Comparison of ENCODE assay signal across 23 cellular contexts in genomic region chr5:60492958-60493357, GRCh38.
DNase-seq lines count a peak whose midpoint lies in the region; ATAC-seq, FAIRE-seq and TF ChIP-seq lines count a peak whose summit lies in the region.
"Had no signal": no experiment of that assay in that cellular context is flagged by ENCODE, and none has a peak within 500 bp of the region (broad histone marks: within the 10 kb centered on the region; RNA-seq: fewer than 3 reads in every experiment).

No MANE protein-coding gene starts in this region.

- peak overlapping the region; percentile 41 for H3K4me2 ChIP-seq in A549
- no peak overlapping the region for H3K4me2 ChIP-seq in K562 (ENCODE audit: insufficient read depth, low read length)
- peak overlapping the region; percentile 45 for H3K4me2 ChIP-seq in keratinocyte (ENCODE audit: control insufficient read depth, extremely low read depth, insufficient read depth, low read depth, low read length)

- H3K4me1 ChIP-seq in A549 (peaks cover 82% of the 10 kb centered on the region), K562 (replicated peaks in 1 of 2; ENCODE audit: control insufficient read depth in 2 of 2, insufficient read depth in 2 of 2, low read length in 2 of 2) (no peaks in the 10 kb centered on the region), keratinocyte (ENCODE audit: control insufficient read depth, extremely low read depth, insufficient read depth, low read length) (peaks cover 30% of the 10 kb centered on the region)
- H3K4me1 ChIP-seq: Peyer's patch, upper lobe of right lung had no signal

- POLR2A ChIA-PET in A549 (lab: Yijun Ruan, JAX) (no interaction called here), K562 (lab: Yijun Ruan, JAX) (no interaction called here)

- FAIRE-seq in A549 (lab: Jason Lieb, UNC) (peak; percentile 49), HTR-8/SVneo (lab: Jason Lieb, UNC) (no peak), K562 (lab: Jason Lieb, UNC) (peak; percentile 29), keratinocyte (lab: Jason Lieb, UNC) (peak; percentile 53)
- FAIRE-seq: frontal cortex, TTC549 had no signal

- H3K9me3 ChIP-seq in A549, result no peaks in the 10 kb centered on the region
- H3K9me3 ChIP-seq in K562 (replicated peaks; ENCODE audit: control insufficient read depth, insufficient read depth, low read depth, low read length), result no peaks in the 10 kb centered on the region
- no peaks in the 10 kb centered on the region for H3K9me3 ChIP-seq in keratinocyte (ENCODE audit: control insufficient read depth, low read depth, low read length)
- H3K9me3 ChIP-seq: Peyer's patch, upper lobe of right lung had no signal

- TF ChIP-seq RAD21 in A549 (conservative IDR thresholded peaks at IDR 0.05 in 1 of 2, IDR thresholded peaks at IDR 0.05 in 1 of 2) (peak; percentile 10 to 27; a peak in 1 of 5 replicates), K562 (CRISPR knock-in tag; conservative IDR thresholded peaks at IDR 0.05 in 1 of 2, IDR thresholded peaks at IDR 0.05 in 1 of 2) (no peak)

- peak; percentile 84 to 87 for ATAC-seq in A549
- no peak for ATAC-seq in K562
- ATAC-seq in GM18907 (IDR thresholded peaks at IDR 0.05; ENCODE audit: unreplicated experiment), result no peak
- no peak for ATAC-seq in GM21447 (IDR thresholded peaks at IDR 0.05; ENCODE audit: unreplicated experiment)
- ATAC-seq: left lobe of liver; right cardiac atrium; stimulated activated naive CD8-positive, alpha-beta T cell treated with anti-CD3 and anti-CD28 coated beads, Interleukin-15, Interleukin-2, amounts not matched to agents 100 U/mL and 50 U/mL, for 24 hours; upper lobe of right lung had no signal

- H2AFZ ChIP-seq in K562 (ENCODE audit: low read depth, low read length), result no peak overlapping the region
- H2AFZ ChIP-seq in keratinocyte (ENCODE audit: control insufficient read depth, low read length), result no peak overlapping the region

- no peaks in the 10 kb centered on the region for H4K20me1 ChIP-seq in K562 (replicated peaks; ENCODE audit: control insufficient read depth, insufficient read depth, low read length)
- no peaks in the 10 kb centered on the region for H4K20me1 ChIP-seq in keratinocyte (ENCODE audit: control insufficient read depth, extremely low read depth, insufficient read depth, low read length)

- intact Hi-C loops in K562 (cut with micrococcal nuclease) (no loop called here), head of caudate nucleus (cut with DNase I) (no loop called here)

- H3K79me2 ChIP-seq in K562 (ENCODE audit: control insufficient read depth, insufficient read depth, low read length) (no peaks in the 10 kb centered on the region), keratinocyte (ENCODE audit: control insufficient read depth, insufficient read depth, low read length) (no peaks in the 10 kb centered on the region)

- TF ChIP-seq POLR2A in A549 (IDR thresholded peaks at IDR 0.05; ENCODE audit: low read length), result no peak
- TF ChIP-seq POLR2A in K562 (conservative IDR thresholded peaks at IDR 0.05), result no peak

- TF ChIP-seq CTCF in A549 (IDR thresholded peaks at IDR 0.05) (no peak), K562 (IDR thresholded peaks at IDR 0.05 in 2 of 3, conservative IDR thresholded peaks at IDR 0.05 in 1 of 3; ENCODE audit: insufficient read depth in 2 of 3, low read depth in 1 of 3, low read length in 3 of 3) (no peak), keratinocyte (optimal IDR thresholded peaks at IDR 0.05 in 1 of 3, IDR thresholded peaks at IDR 0.05 in 1 of 3, conservative IDR thresholded peaks at IDR 0.05 in 1 of 3; ENCODE audit: extremely low read depth in 1 of 3, insufficient read depth in 2 of 3, low read length in 3 of 3) (no peak)

- H3K4me3 ChIP-seq in A549, result no peak overlapping the region
- H3K4me3 ChIP-seq in K562, result no peak overlapping the region
- no peak overlapping the region for H3K4me3 ChIP-seq in keratinocyte (ENCODE audit: control insufficient read depth in 2 of 3, extremely low read depth in 1 of 3, insufficient read depth in 2 of 3, low read depth in 1 of 3, low read length in 3 of 3)
- H3K4me3 ChIP-seq: Peyer's patch, upper lobe of right lung had no signal

- TF ChIP-seq EP300 in A549 (IDR thresholded peaks at IDR 0.05), result peak; percentile 66 to 77; a peak in 3 of 5 replicates
- TF ChIP-seq EP300 in K562 (IDR thresholded peaks at IDR 0.05; ENCODE audit: low read length), result no peak

- H3K9ac ChIP-seq in K562 (ENCODE audit: insufficient read depth in 1 of 2, low read depth in 2 of 2, low read length in 2 of 2) (no peak overlapping the region), keratinocyte (ENCODE audit: control insufficient read depth, extremely low read depth, insufficient read depth, low read length) (no peak overlapping the region)

- H3K9me1 ChIP-seq in K562 (ENCODE audit: control insufficient read depth, insufficient read depth, low read length) (no peaks in the 10 kb centered on the region), keratinocyte (ENCODE audit: control insufficient read depth, extremely low read depth, insufficient read depth, low read length) (no peaks in the 10 kb centered on the region)

- dilution Hi-C loops in keratinocyte (cut with MboI; ENCODE audit: extremely low pct_ligation_motif_present, low sequenced_read_pairs), result no loop called here

- H3K27ac ChIP-seq in A549 (peak overlapping the region; percentile 79 to 82), K562 (ENCODE audit: extremely low read depth, low read depth, low read length) (no peak overlapping the region), keratinocyte (ENCODE audit: control insufficient read depth, insufficient read depth, low read length) (no peak overlapping the region)
- H3K27ac ChIP-seq: Peyer's patch, upper lobe of right lung had no signal

- H3K36me3 ChIP-seq in K562 (ENCODE audit: control insufficient read depth, insufficient read depth, low read length) (no peaks in the 10 kb centered on the region), keratinocyte (ENCODE audit: control insufficient read depth in 2 of 2, extremely low read depth in 1 of 2, insufficient read depth in 2 of 2, low read length in 2 of 2) (no peaks in the 10 kb centered on the region)
- H3K36me3 ChIP-seq: Peyer's patch, upper lobe of right lung had no signal

- no TSS peak for BruUV-seq in K562 (replicated peaks; lab: Mats Ljungman, UMichigan)

- 8% methylated on average over 2 of the region's 2 CpGs for WGBS in A549 (ENCODE audit: missing lambda C conversion rate)
- WGBS in K562 (ENCODE audit: insufficient coverage, low coverage, missing lambda C conversion rate), result 0% methylated on average over 2 of the region's 2 CpGs

- DNase-seq in A549 (ENCODE audit: low read depth in 1 of 2, low spot score in 1 of 2) (peak; percentile 53 to 88), HTR-8/SVneo (ENCODE audit: insufficient read length, low spot score) (peak; percentile 17), K562 (ENCODE audit: extremely low read depth in 1 of 4, low spot score in 3 of 4) (peak in 2 of 4 experiments; percentile 5 to 11), keratinocyte (ENCODE audit: low read depth, low spot score) (peak; percentile 52), inferior parietal cortex (ENCODE audit: extremely low spot score) (no peak), head of caudate nucleus (no peak)
- DNase-seq: activated CD4-positive, alpha-beta T cell treated with anti-CD3 and anti-CD28 coated beads, Interleukin-2, amount 10 ng/mL, durations not matched to agents 24 days and 14 days; activated CD8-positive, alpha-beta memory T cell treated with anti-CD3 and anti-CD28 coated beads, Interleukin-2, amount 50 U/mL, for 4 hours; activated gamma-delta T cell; amniotic stem cell; cerebellar nuclear complex; effector memory CD4-positive, alpha-beta T cell; NCI-H1436 treated with DMSO at 0.1 percent for 48 hours; occipital lobe; Peyer's patch; right cardiac atrium; stimulated activated naive CD8-positive, alpha-beta T cell treated with anti-CD3 and anti-CD28 coated beads, Interleukin-15, Interleukin-2, amounts not matched to agents 100 U/mL and 50 U/mL, for 24 hours; upper lobe of right lung had no signal

- in situ Hi-C loops in K562 (cut with MboI), result no loop called here

- CTCF ChIA-PET in A549 (lab: Yijun Ruan, JAX) (no interaction called here), K562 (lab: Yijun Ruan, JAX; ENCODE audit: low intra/inter-chr PET ratio) (no interaction called here)

- H3K27me3 ChIP-seq in K562 (ENCODE audit: control insufficient read depth in 2 of 2, insufficient read depth in 2 of 2, low read length in 2 of 2), result no peaks in the 10 kb centered on the region
- no peaks in the 10 kb centered on the region for H3K27me3 ChIP-seq in keratinocyte (ENCODE audit: control insufficient read depth, extremely low read depth, insufficient read depth, low read length)
- H3K27me3 ChIP-seq: Peyer's patch, upper lobe of right lung had no signal

TF ChIP-seq in A549, 52 proteins besides CTCF, POLR2A, EP300 and RAD21 (continues in another document):
- TF ChIP-seq NFE2L2 (conservative IDR thresholded peaks at IDR 0.05; ENCODE audit: low read length) (peak; percentile 99), JUN (IDR thresholded peaks at IDR 0.05) (peak; percentile 43 to 57; a peak in 2 of 5 replicates), ZSCAN20 (CRISPR knock-in tag; IDR thresholded peaks at IDR 0.05) (no peak), JUNB (IDR thresholded peaks at IDR 0.05) (peak; percentile 56; the same call in 1 of the 2 replicates), TP53 (CRISPR knock-in tag; IDR thresholded peaks at IDR 0.05) (no peak), HOXB13 (CRISPR knock-in tag; IDR thresholded peaks at IDR 0.05; ENCODE audit: low read depth) (no peak), MAFK (IDR thresholded peaks at IDR 0.05; ENCODE audit: partially characterized antibody) (peak; percentile 100), BHLHE40 (IDR thresholded peaks at IDR 0.05; ENCODE audit: low read depth, low read length) (no peak), EHMT2 (IDR thresholded peaks at IDR 0.05; ENCODE audit: low read depth) (no peak), ZNF302 (CRISPR knock-in tag; IDR thresholded peaks at IDR 0.05) (no peak), MYC (IDR thresholded peaks at IDR 0.05; ENCODE audit: borderline replicate concordance, low read length) (no peak)

TF ChIP-seq in K562, 482 proteins besides CTCF, POLR2A, EP300 and RAD21 (continues in another document):
- TF ChIP-seq MAFK (IDR thresholded peaks at IDR 0.05; ENCODE audit: low read length) (peak; percentile 55; the same call in 1 of the 2 replicates), CBFA2T3 (IDR thresholded peaks at IDR 0.05) (0 out of 2 replicates have a peak, but pooled peaks have one; percentile 24), ZNF395 (CRISPR knock-in tag; IDR thresholded peaks at IDR 0.05) (no peak), MAFF (IDR thresholded peaks at IDR 0.05; ENCODE audit: low read length) (peak; percentile 54; the same call in 1 of the 2 replicates), NFE2 (IDR thresholded peaks at IDR 0.05; ENCODE audit: low read depth) (peak; percentile 37; the same call in 1 of the 2 replicates)

Comparison
In these comparisons a context has a peak if more than half of its experiments do, and no peak if none do; other contexts are left out.
1. ATAC-seq: peak in A549 (2 of 2); none in K562 (single experiment), GM18907 (single experiment) and GM21447 (single experiment).
2. DNase-seq: peak in A549 (2 of 2), HTR-8/SVneo (single experiment) and keratinocyte (single experiment); none in inferior parietal cortex (single experiment) and head of caudate nucleus (0 of 42).
3. H3K27ac ChIP-seq: peak in A549 (2 of 2); none in K562 (single experiment) and keratinocyte (single experiment).
4. Of the 35 proteins assayed by ChIP-seq in both K562 and A549: peak only in K562: none; only in A549: EP300, JUN, JUNB and RAD21; in both: MAFK; in neither: 30.